8 cellular contexts compared by ENCODE assay signal in genomic region chr15:51970981-51971352, GRCh38. TPM values are rescaled to one million over a fixed set of nuclear protein-coding genes. Genes with fewer than 3 reads are reported as not detected.
A peak's percentile ranks its signal among the peaks of the same experiment; 100 is the strongest.
DNase-seq lines count a peak whose midpoint lies in the region; ATAC-seq, FAIRE-seq and TF ChIP-seq lines count a peak whose summit lies in the region.

No MANE protein-coding gene starts in this region.

- in situ Hi-C loops in GM12878 (cut with MboI) = no loop called here

- TF ChIP-seq CTCF in GM12878 (IDR thresholded peaks at IDR 0.05 in 2 of 3, conservative IDR thresholded peaks at IDR 0.05 in 1 of 3; ENCODE audit: control insufficient read depth in 2 of 3, extremely low read depth in 1 of 3, insufficient read depth in 1 of 3, low read depth in 3 of 3, low read length in 3 of 3) (no peak), lung (IDR thresholded peaks at IDR 0.05; ENCODE audit: control extremely low read depth, extremely low read depth) (no peak)

- peak overlapping the region; percentile 92 for H3K9ac ChIP-seq in GM12878 (ENCODE audit: control insufficient read depth, insufficient read depth, low read length)

- peaks cover 4% of the 10 kb centered on the region; the same call in 1 of the 3 replicates for H3K9me3 ChIP-seq in GM12878 (replicated peaks; ENCODE audit: control insufficient read depth, insufficient read depth, low read length)
- peaks cover 0 to 4% of the 10 kb centered on the region in 2 donors for H3K9me3 ChIP-seq in lung (ENCODE audit: control insufficient read depth in 2 of 2, insufficient read depth in 1 of 2, low read length in 1 of 2)
- no peaks in the 10 kb centered on the region for H3K9me3 ChIP-seq in aorta (ENCODE audit: control insufficient read depth, low read length)

- no peaks in the 10 kb centered on the region for H3K4me1 ChIP-seq in GM12878 (ENCODE audit: control insufficient read depth, insufficient read depth, low read length)
- H3K4me1 ChIP-seq in lung (ENCODE audit: control insufficient read depth in 2 of 2, insufficient read depth in 2 of 2, low read length in 2 of 2) = peaks cover 5 to 6% of the 10 kb centered on the region in 2 donors
- H3K4me1 ChIP-seq in aorta (ENCODE audit: control insufficient read depth in 1 of 2, insufficient read depth in 2 of 2, low read length in 2 of 2) = peaks cover 0 to 4% of the 10 kb centered on the region in 2 donors

- H3K4me1 Mint-ChIP-seq in activated T-cell treated with anti-CD3 and anti-CD28 coated beads, Interleukin-2, amount 50 U/mL, for 72 hours (ENCODE audit: low read depth) = peaks cover 37% of the 10 kb centered on the region

- H3K27me3 ChIP-seq in GM12878 (replicated peaks in 1 of 2; ENCODE audit: control insufficient read depth in 2 of 2, insufficient read depth in 2 of 2, low read length in 1 of 2) (no peaks in the 10 kb centered on the region), lung (ENCODE audit: control insufficient read depth, insufficient read depth) (no peaks in the 10 kb centered on the region), aorta (ENCODE audit: control insufficient read depth in 1 of 2, insufficient read depth in 2 of 2, low read length in 1 of 2) (no peaks in the 10 kb centered on the region)

- H3K4me2 ChIP-seq in GM12878 (ENCODE audit: control insufficient read depth, insufficient read depth) = peak overlapping the region; percentile 86

- peaks cover 0 to 3% of the 10 kb centered on the region in 2 experiments; a peak in 2 of 4 replicates for H3K36me3 ChIP-seq in GM12878 (ENCODE audit: control insufficient read depth in 2 of 2, insufficient read depth in 2 of 2, low read length in 1 of 2)
- H3K36me3 ChIP-seq in lung (ENCODE audit: control insufficient read depth in 2 of 2, insufficient read depth in 2 of 2, low read length in 2 of 2) = no peaks in the 10 kb centered on the region
- no peaks in the 10 kb centered on the region for H3K36me3 ChIP-seq in aorta (ENCODE audit: control insufficient read depth in 1 of 2, insufficient read depth in 2 of 2, low read length in 1 of 2)

- no peaks in the 10 kb centered on the region for H4K20me1 ChIP-seq in GM12878 (ENCODE audit: control insufficient read depth, insufficient read depth)

- no peaks in the 10 kb centered on the region for H3K27me3 Mint-ChIP-seq in activated T-cell treated with anti-CD3 and anti-CD28 coated beads, Interleukin-2, amount 50 U/mL, for 72 hours (ENCODE audit: low read depth)

- TF ChIP-seq RAD21 in GM12878 (IDR thresholded peaks at IDR 0.05; ENCODE audit: insufficient read depth, low read depth, low read length) = no peak

- TF ChIP-seq EP300 in GM12878 (IDR thresholded peaks at IDR 0.05; ENCODE audit: borderline replicate concordance in 1 of 2, control insufficient read depth in 1 of 2, low read depth in 2 of 2, low read length in 2 of 2) = no peak

- H3K4me3 ChIP-seq in GM12878 (peak overlapping the region; percentile 82), lung (peak overlapping the region; percentile 88), aorta (ENCODE audit: low read length in 2 of 2) (peak overlapping the region; percentile 56 to 66)

- ATAC-seq in activated T-cell treated with anti-CD3 and anti-CD28 coated beads, Interleukin-2, amount 50 U/mL, for 72 hours (replicated peaks in 1 of 2) = peak; percentile 7 to 8
- ATAC-seq in HG03354 (IDR thresholded peaks at IDR 0.05; ENCODE audit: poor library complexity, severe bottlenecking, unreplicated experiment) = peak; percentile 20
- ATAC-seq in GM12878 = peak; percentile 30
- ATAC-seq in lung (ENCODE audit: insufficient read depth, low FRiP score) = no peak
- no peak for ATAC-seq in aorta (ENCODE audit: low FRiP score)

- BruUV-seq in GM12878 (replicated peaks; lab: Mats Ljungman, UMichigan) = no TSS peak

- peak overlapping the region; percentile 97 for H2AFZ ChIP-seq in GM12878 (ENCODE audit: control insufficient read depth, low read depth, low read length)

- peaks cover 3 to 4% of the 10 kb centered on the region in 2 donors for H3K9me3 Mint-ChIP-seq in activated T-cell treated with anti-CD3 and anti-CD28 coated beads, Interleukin-2, amount 50 U/mL, for 72 hours

- peaks cover 15 to 22% of the 10 kb centered on the region in 2 donors for H3K36me3 Mint-ChIP-seq in activated T-cell treated with anti-CD3 and anti-CD28 coated beads, Interleukin-2, amount 50 U/mL, for 72 hours (ENCODE audit: insufficient read depth in 2 of 2)

- RAD21 ChIA-PET in GM12878 (lab: Charles Lee; ENCODE audit: unreplicated experiment) = interaction anchor here (0.7 to 2.2 kb wide), 13 partner anchors 8 to 209 kb away, joined by 3 to 6 read pairs (median 3); no protein-coding TSS in a partner anchor

- peak overlapping the region; percentile 98 for H3K27ac Mint-ChIP-seq in activated T-cell treated with anti-CD3 and anti-CD28 coated beads, Interleukin-2, amount 50 U/mL, for 72 hours

- POLR2A ChIA-PET in GM12878 (lab: Charles Lee) = interaction anchor here (1.2 to 1.7 kb wide), 6 partner anchors 10 to 166 kb away, joined by 3 to 7 read pairs (median 6); no protein-coding TSS in a partner anchor

- no peak for FAIRE-seq in GM12878 (lab: Jason Lieb, UNC)

- DNase-seq in activated T-cell treated with anti-CD3 and anti-CD28 coated beads, Interleukin-2, amount 50 U/mL, for 72 hours = no peak
- DNase-seq in activated T-cell treated with anti-CD3 and anti-CD28 coated beads, Interleukin-2, amount 50 U/mL, for 1 hour = no peak
- no peak for DNase-seq in GM12878 (ENCODE audit: low read depth, low spot score)
- no peak for DNase-seq in lung (ENCODE audit: low spot score)
- DNase-seq in aorta = no peak
- no peak for DNase-seq in NCI-H2107 (lab: John Stamatoyannopoulos, UW)
- DNase-seq in NCI-H446 treated with DMSO at 0.1 percent for 48 hours (lab: John Stamatoyannopoulos, UW) = no peak

- SMC1A ChIA-PET in GM12878 (lab: Charles Lee; ENCODE audit: uncharacterized antibody, unreplicated experiment) = interaction anchor here (0.9 to 2.5 kb wide), 13 partner anchors 10 to 257 kb away, joined by 3 to 20 read pairs (median 5); no protein-coding TSS in a partner anchor

- peaks cover 45% of the 10 kb centered on the region for H3K79me2 ChIP-seq in GM12878 (ENCODE audit: control insufficient read depth, insufficient read depth, low read length)

- CTCF ChIA-PET in GM12878 (lab: Yijun Ruan, JAX) = interaction anchor here (0.7 to 3.2 kb wide), 9 partner anchors 9 to 233 kb away, joined by 3 to 12 read pairs (median 4); no protein-coding TSS in a partner anchor

- WGBS in GM12878 (ENCODE audit: insufficient coverage, insufficient replicate concordance, low lambda C conversion rate, missing lambda C conversion rate) = 0% methylated on average over 6 of the region's 6 CpGs
- 1% methylated on average over 6 of the region's 6 CpGs for WGBS in lung, 2 donors
- 1 to 2% methylated on average over 6 of the region's 6 CpGs for WGBS in aorta, 2 donors

- peak overlapping the region; percentile 83 for H3K27ac ChIP-seq in GM12878 (ENCODE audit: control insufficient read depth, insufficient read depth)
- H3K27ac ChIP-seq in lung (ENCODE audit: low read depth in 1 of 2, low read length in 1 of 2) = peak overlapping the region; percentile 41 to 97
- peak overlapping the region in 1 of 2 donors; percentile 38 for H3K27ac ChIP-seq in aorta (ENCODE audit: low read depth in 1 of 2, low read length in 2 of 2)

- H3K4me3 Mint-ChIP-seq in activated T-cell treated with anti-CD3 and anti-CD28 coated beads, Interleukin-2, amount 50 U/mL, for 72 hours = peak overlapping the region; percentile 95 to 97

- TF ChIP-seq POLR2A in GM12878 (IDR thresholded peaks at IDR 0.05; ENCODE audit: low read depth, low read length) = no peak

- intact Hi-C loops in GM12878 (cut with micrococcal nuclease; ENCODE audit: unreplicated experiment) (no loop called here), aorta (cut with DNase I) (no loop called here)

RNA-seq across cellular contexts. Expression of gene LEO1, which starts 0.6 kb away (rescaled TPM):
- total RNA-seq in activated T-cell treated with anti-CD3 and anti-CD28 coated beads, Interleukin-2, amount 50 U/mL, for 72 hours = 10 to 100 TPM; 21.4 to 22.7 TPM
- 71.0 and 71.5 TPM in 2 replicates for total RNA-seq in GM12878 (2013; cell fraction: nucleolus; rRNA removed)
- 23.7 and 28.6 TPM in 2 replicates for total RNA-seq in GM12878 (2014; rRNA removed)
- total RNA-seq in GM12878 (2014; rRNA removed; fragmentation: Illumina TruSeq; extraction: Trizol) = 45.1 and 46.1 TPM in 2 replicates
- total RNA-seq in GM12878 (2021) = 23.0 and 23.6 TPM in 2 replicates
- 14.7 TPM for polyA plus RNA-seq in GM12878 (2011; ENCODE audit: low read depth)
- polyA plus RNA-seq in GM12878 (2011; rRNA removed) = 13.6 and 15.8 TPM in 2 replicates
- polyA plus RNA-seq in GM12878 (2011; cell fraction: cytosol; rRNA removed) = 3.6 and 4.8 TPM in 2 replicates
- polyA plus RNA-seq in GM12878 (2011; cell fraction: nucleus; rRNA removed) = 5.4 and 8.5 TPM in 2 replicates
- 18.5 and 23.9 TPM in 2 replicates for polyA plus RNA-seq in GM12878 (2012)
- polyA plus RNA-seq in GM12878 (2014; fragmentation: Illumina TruSeq; extraction: Trizol) = 50.6 and 62.8 TPM in 2 replicates
- 10 to 100 TPM; 29.5 to 35.2 TPM for polyA plus RNA-seq in GM12878 (2014; fragmentation: Nextera tagmentation; extraction: Ambion mirVana)
- polyA plus RNA-seq in GM12878 (2014; rRNA removed) = 23.8 and 25.8 TPM in 2 replicates
- polyA plus RNA-seq in GM12878 (2016; fragmentation: Nextera tagmentation; extraction: Ambion mirVana) = 10 to 100 TPM; 45.6 to 47.8 TPM
- 9.0 and 9.4 TPM in 2 replicates for polyA minus RNA-seq in GM12878 (2011; rRNA and poly(A)+ RNA removed)
- polyA minus RNA-seq in GM12878 (2011; cell fraction: cytosol; rRNA and poly(A)+ RNA removed) = 5.3 and 6.5 TPM in 2 replicates
- polyA minus RNA-seq in GM12878 (2011; cell fraction: nucleus; rRNA and poly(A)+ RNA removed) = 5.7 and 7.3 TPM in 2 replicates
- 10 to 100 TPM; 12.4 to 25.4 TPM for total RNA-seq in lung
- 10 to 100 TPM in 1 of 2 donors, 1 to 10 TPM in 1; 7.1 to 12.3 TPM for polyA plus RNA-seq in lung
- total RNA-seq in aorta = 1 to 10 TPM; 8.4 to 9.5 TPM
- polyA plus RNA-seq in aorta = 10 to 100 TPM in 1 of 2 donors, 1 to 10 TPM in 1; 7.4 to 10.3 TPM

RNA-seq across cellular contexts. Expression of gene MAPK6, which starts 48.1 kb away (rescaled TPM):
- total RNA-seq in activated T-cell treated with anti-CD3 and anti-CD28 coated beads, Interleukin-2, amount 50 U/mL, for 72 hours = 10 to 100 TPM; 21.7 to 22.8 TPM
- 80.8 and 88.1 TPM in 2 replicates for total RNA-seq in GM12878 (2013; cell fraction: nucleolus; rRNA removed)
- total RNA-seq in GM12878 (2014; rRNA removed) (52.6 and 59.6 TPM in 2 replicates), GM12878 (2014; rRNA removed; fragmentation: Illumina TruSeq; extraction: Trizol) (69.8 and 71.0 TPM in 2 replicates), GM12878 (2021) (72.6 TPM in 2 replicates), lung (10 to 100 TPM; 28.0 to 39.8 TPM), aorta (10 to 100 TPM; 23.4 to 27.1 TPM)
- polyA plus RNA-seq in GM12878 (2011; ENCODE audit: low read depth) = 24.7 TPM
- polyA plus RNA-seq in GM12878 (2011; rRNA removed) (100 and 162 TPM in 2 replicates), GM12878 (2014; fragmentation: Illumina TruSeq; extraction: Trizol) (62.6 and 76.2 TPM in 2 replicates), GM12878 (2014; fragmentation: Nextera tagmentation; extraction: Ambion mirVana) (10 to 100 TPM; 20.6 to 23.4 TPM), GM12878 (2014; rRNA removed) (28.0 and 35.6 TPM in 2 replicates), GM12878 (2016; fragmentation: Nextera tagmentation; extraction: Ambion mirVana) (10 to 100 TPM; 47.5 to 52.5 TPM), lung (10 to 100 TPM in 1 of 2 donors, 1 to 10 TPM in 1; 5.4 to 21.2 TPM), aorta (10 to 100 TPM in 1 of 2 donors, 1 to 10 TPM in 1; 5.6 to 10.4 TPM)
- 32.0 and 38.4 TPM in 2 replicates for polyA plus RNA-seq in GM12878 (2011; cell fraction: cytosol; rRNA removed)
- polyA plus RNA-seq in GM12878 (2011; cell fraction: nucleus; rRNA removed) = 28.7 and 36.7 TPM in 2 replicates
- 24.5 and 34.8 TPM in 2 replicates for polyA plus RNA-seq in GM12878 (2012)
- 77.4 and 116 TPM in 2 replicates for polyA minus RNA-seq in GM12878 (2011; rRNA and poly(A)+ RNA removed)
- 37.0 and 41.8 TPM in 2 replicates for polyA minus RNA-seq in GM12878 (2011; cell fraction: cytosol; rRNA and poly(A)+ RNA removed)
- 19.3 and 25.4 TPM in 2 replicates for polyA minus RNA-seq in GM12878 (2011; cell fraction: nucleus; rRNA and poly(A)+ RNA removed)

Comparison
In these comparisons a context has a peak if more than half of its experiments do, and no peak if none do; other contexts are left out.
1. ATAC-seq: peak in activated T-cell treated with anti-CD3 and anti-CD28 coated beads, Interleukin-2, amount 50 U/mL, for 72 hours (2 of 2), HG03354 (single experiment) and GM12878 (single experiment); none in lung (single experiment) and aorta (single experiment).
2. Peak in every context shown above with its lines, with median percentiles within 50 percentile points of each other: H3K4me3 ChIP-seq.